Comparison of ENCODE assay signal across 9 cellular contexts in genomic region chr3:11583638-11584046, GRCh38.
DNase-seq lines count a peak whose midpoint lies in the region; ATAC-seq and TF ChIP-seq lines count a peak whose summit lies in the region.
"Had no signal": no experiment of that assay in that cellular context is flagged by ENCODE, and none has a peak within 500 bp of the region (broad histone marks: within the 10 kb centered on the region; RNA-seq: fewer than 3 reads in every experiment).

No MANE protein-coding gene starts in this region.

- peak overlapping the region in 1 of 2 experiments; percentile 57 for H3K4ac ChIP-seq in mesenchymal stem cell (ENCODE audit: low read depth in 1 of 2, low read length in 2 of 2)

- no peaks in the 10 kb centered on the region for H3K79me1 ChIP-seq in mesenchymal stem cell (replicated peaks; ENCODE audit: low read length, poor library complexity, severe bottlenecking)

- peaks cover 9 to 21% of the 10 kb centered on the region in 2 experiments for H3K36me3 ChIP-seq in mesenchymal stem cell (ENCODE audit: control insufficient read depth in 1 of 2, insufficient read depth in 2 of 2, low read depth in 1 of 2, low read length in 2 of 2)
- H3K36me3 ChIP-seq in psoas muscle (ENCODE audit: insufficient read depth in 1 of 2, low read depth in 1 of 2) = no peaks in the 10 kb centered on the region

- H4K91ac ChIP-seq in mesenchymal stem cell (ENCODE audit: low read length) = no peak overlapping the region

- ATAC-seq in HG03196 (IDR thresholded peaks at IDR 0.05; ENCODE audit: unreplicated experiment) (no peak), HG03354 (IDR thresholded peaks at IDR 0.05; ENCODE audit: poor library complexity, severe bottlenecking, unreplicated experiment) (no peak), psoas muscle (no peak)

- no peaks in the 10 kb centered on the region for H3K9me3 ChIP-seq in mesenchymal stem cell (ENCODE audit: control insufficient read depth, low read length)
- H3K9me3 ChIP-seq in psoas muscle = no peaks in the 10 kb centered on the region

- intact Hi-C loops in psoas muscle (cut with DNase I) = no loop called here

- H3K9ac ChIP-seq in mesenchymal stem cell (ENCODE audit: low read length) = peak overlapping the region; percentile 70

- H3K4me1 ChIP-seq in mesenchymal stem cell (ENCODE audit: control insufficient read depth, insufficient read depth, low read depth, low read length) (peaks cover 25% of the 10 kb centered on the region), psoas muscle (peaks cover 54% of the 10 kb centered on the region)

- peak overlapping the region; percentile 66 for H4K8ac ChIP-seq in mesenchymal stem cell (ENCODE audit: low read length)

- H3K27ac ChIP-seq in cingulate gyrus (ENCODE audit: low read depth, low read length) = peak overlapping the region; percentile 33
- H3K27ac ChIP-seq in mesenchymal stem cell (ENCODE audit: low read length, poor library complexity, severe bottlenecking) = no peak overlapping the region
- H3K27ac ChIP-seq in temporal lobe (ENCODE audit: low read depth, low read length) = peak overlapping the region; percentile 30
- no peak overlapping the region for H3K27ac ChIP-seq in psoas muscle

- H2AK5ac ChIP-seq in mesenchymal stem cell (ENCODE audit: low read length, severe bottlenecking) = peak overlapping the region; percentile 23

- H2BK5ac ChIP-seq in mesenchymal stem cell (ENCODE audit: low read depth, low read length, poor library complexity, severe bottlenecking) = no peak overlapping the region

- H2BK12ac ChIP-seq in mesenchymal stem cell (ENCODE audit: low read length in 2 of 2) = peak overlapping the region in 1 of 2 experiments; percentile 84

- H3K14ac ChIP-seq in mesenchymal stem cell (ENCODE audit: low read length in 2 of 2) = peak overlapping the region in 1 of 2 experiments; percentile 48

- H3K4me2 ChIP-seq in mesenchymal stem cell (ENCODE audit: low read length, poor library complexity, severe bottlenecking) = no peak overlapping the region

- WGBS in mesenchymal stem cell = 66% methylated on average over 8 of the region's 10 CpGs
- 45 to 49% (median 48%) methylated on average over 10 of the region's 10 CpGs for WGBS in psoas muscle, 3 donors

- no peak overlapping the region for H2BK120ac ChIP-seq in mesenchymal stem cell (ENCODE audit: low read depth, low read length)

- no peak overlapping the region for H2AFZ ChIP-seq in mesenchymal stem cell (ENCODE audit: low read depth, low read length)

- H3K27me3 ChIP-seq in mesenchymal stem cell (ENCODE audit: control insufficient read depth in 1 of 2, insufficient read depth in 1 of 2, low read length in 2 of 2) (no peaks in the 10 kb centered on the region), psoas muscle (ENCODE audit: insufficient read depth in 3 of 3, low read length in 2 of 3) (no peaks in the 10 kb centered on the region)

- peak overlapping the region; percentile 46 to 68 for H3K18ac ChIP-seq in mesenchymal stem cell (ENCODE audit: low read depth in 1 of 2, low read length in 2 of 2)

- peak overlapping the region in 1 of 2 experiments; percentile 50 for H3K23ac ChIP-seq in mesenchymal stem cell (ENCODE audit: low read length in 2 of 2)

- H2BK15ac ChIP-seq in mesenchymal stem cell (ENCODE audit: low read depth, poor library complexity, severe bottlenecking) = no peak overlapping the region

- no peak for TF ChIP-seq CTCF in psoas muscle (IDR thresholded peaks at IDR 0.05)

- H3K4me3 ChIP-seq in mesenchymal stem cell (ENCODE audit: insufficient read depth in 1 of 2, low read depth in 1 of 2, low read length in 2 of 2) = no peak overlapping the region
- no peak overlapping the region for H3K4me3 ChIP-seq in psoas muscle

- peak; percentile 24 for DNase-seq in NCI-H748 treated with DMSO at 0.1 percent for 48 hours (lab: John Stamatoyannopoulos, UW)
- DNase-seq in mesenchymal stem cell = no peak
- no peak for DNase-seq in psoas muscle
- DNase-seq: NCI-H69, T-helper 2 cell had no signal

Comparison
In these comparisons a context has a peak if more than half of its experiments do, and no peak if none do; other contexts are left out.
1. H3K27ac ChIP-seq: peak in cingulate gyrus (single experiment) and temporal lobe (single experiment); none in mesenchymal stem cell (single experiment) and psoas muscle (single experiment).